Comparison of ENCODE assay signal across 9 cellular contexts in genomic region chr19:10430505-10431253, GRCh38. TPM values are rescaled to one million over a fixed set of nuclear protein-coding genes. Genes with fewer than 3 reads are reported as not detected.
DNase-seq lines count a peak whose midpoint lies in the region; ATAC-seq, FAIRE-seq and TF ChIP-seq lines count a peak whose summit lies in the region.
"Had no signal": no experiment of that assay in that cellular context is flagged by ENCODE, and none has a peak within 500 bp of the region (broad histone marks: within the 10 kb centered on the region; RNA-seq: fewer than 3 reads in every experiment).

No MANE protein-coding gene starts in this region.

- in situ Hi-C loops in GM12878 (cut with MboI): no loop called here

- CTCF ChIA-PET in GM12878 (lab: Yijun Ruan, JAX): interaction anchor here (27.3 kb wide), 1 partner anchor 20 kb away, joined by 1053 read pairs; the partner anchor contains the start of genes CDC37 and PDE4A

- peaks cover 8 to 73% (median 37%) of the 10 kb centered on the region in 4 donors for H3K4me1 Mint-ChIP-seq in CD4-positive, CD25-positive, alpha-beta regulatory T cell

- under 1% methylated on average over 55 of the region's 75 CpGs for WGBS in GM12878 (ENCODE audit: insufficient coverage, insufficient replicate concordance, low lambda C conversion rate, missing lambda C conversion rate)
- WGBS in right lobe of liver (ENCODE audit: insufficient coverage, low coverage, low lambda C conversion rate, missing lambda C conversion rate): 0% methylated on average over 1 of the region's 75 CpGs

- SMC1A ChIA-PET in GM12878 (lab: Charles Lee; ENCODE audit: uncharacterized antibody, unreplicated experiment): interaction anchor here (17.7 kb wide), 1 partner anchor 20 kb away, joined by 364 read pairs; the partner anchor contains the start of gene CDC37

- intact Hi-C loops in GM12878 (cut with micrococcal nuclease; ENCODE audit: unreplicated experiment) (no loop called here), right lobe of liver (cut with DNase I) (no loop called here), tibial artery (cut with DNase I; ENCODE audit: low total_unique reads) (no loop called here)

- H3K27me3 Mint-ChIP-seq in CD4-positive, CD25-positive, alpha-beta regulatory T cell: peaks cover 35% of the 10 kb centered on the region

- no peaks in the 10 kb centered on the region for H3K36me3 Mint-ChIP-seq in CD4-positive, CD25-positive, alpha-beta regulatory T cell

- peaks cover 60% of the 10 kb centered on the region for H3K4me1 ChIP-seq in CD4-positive, CD25-positive, alpha-beta regulatory T cell (ENCODE audit: control insufficient read depth, insufficient read depth, low read length, poor library complexity, severe bottlenecking)
- H3K4me1 ChIP-seq in GM12878 (ENCODE audit: control insufficient read depth, insufficient read depth, low read length) (peaks cover 41% of the 10 kb centered on the region), right lobe of liver (peaks cover 0 to 8% (median 0%) of the 10 kb centered on the region in 4 donors), tibial artery (peaks cover 0 to 25% (median 20%) of the 10 kb centered on the region in 4 donors)

- no peak for FAIRE-seq in GM12878 (lab: Jason Lieb, UNC)
- FAIRE-seq: islet of Langerhans had no signal

- TF ChIP-seq POLR2A in GM12878 (IDR thresholded peaks at IDR 0.05; ENCODE audit: low read depth, low read length) (0 out of 2 replicates have a peak, but pooled peaks have one; percentile 18), right lobe of liver (IDR thresholded peaks at IDR 0.05) (peak; percentile 41)

- RAD21 ChIA-PET in GM12878 (lab: Charles Lee; ENCODE audit: unreplicated experiment): interaction anchor here (1.1 to 3.7 kb wide), 2 partner anchors 22 to 26 kb away, joined by 5 to 21 read pairs; partner anchors contain the start of gene CDC37

- TF ChIP-seq RAD21 in GM12878 (IDR thresholded peaks at IDR 0.05; ENCODE audit: insufficient read depth, low read depth, low read length): no peak

- H3K4me3 Mint-ChIP-seq in CD4-positive, CD25-positive, alpha-beta regulatory T cell: peak overlapping the region; percentile 86 to 94 (median 92)

- H3K27me3 ChIP-seq in CD4-positive, CD25-positive, alpha-beta regulatory T cell (ENCODE audit: control insufficient read depth, insufficient read depth, low read length): peaks cover 4% of the 10 kb centered on the region
- H3K27me3 ChIP-seq in GM12878 (replicated peaks in 1 of 2; ENCODE audit: control insufficient read depth in 2 of 2, insufficient read depth in 2 of 2, low read length in 1 of 2): peaks cover 0 to 4% of the 10 kb centered on the region in 2 experiments; a peak in 1 of 4 replicates
- no peaks in the 10 kb centered on the region for H3K27me3 ChIP-seq in right lobe of liver
- H3K27me3 ChIP-seq in tibial artery: peaks cover 0 to 19% of the 10 kb centered on the region in 2 donors

- H3K27ac Mint-ChIP-seq in CD4-positive, CD25-positive, alpha-beta regulatory T cell: peak overlapping the region; percentile 94 to 98 (median 98)

- peak overlapping the region; percentile 50 for H3K4me3 ChIP-seq in CD4-positive, CD25-positive, alpha-beta regulatory T cell (ENCODE audit: low read depth, low read length)
- H3K4me3 ChIP-seq in GM12878 (peak overlapping the region; percentile 54), right lobe of liver (peak overlapping the region; percentile 44 to 51 (median 45)), tibial artery (peak overlapping the region; percentile 59 to 62)

- no peaks in the 10 kb centered on the region for H3K36me3 ChIP-seq in CD4-positive, CD25-positive, alpha-beta regulatory T cell (ENCODE audit: control insufficient read depth, insufficient read depth, low read length)
- no peaks in the 10 kb centered on the region for H3K36me3 ChIP-seq in GM12878 (ENCODE audit: control insufficient read depth in 2 of 2, insufficient read depth in 2 of 2, low read length in 1 of 2)
- no peaks in the 10 kb centered on the region for H3K36me3 ChIP-seq in right lobe of liver
- H3K36me3 ChIP-seq in tibial artery: no peaks in the 10 kb centered on the region

- TF ChIP-seq CTCF in GM12878 (IDR thresholded peaks at IDR 0.05 in 2 of 3, conservative IDR thresholded peaks at IDR 0.05 in 1 of 3; ENCODE audit: control insufficient read depth in 2 of 3, extremely low read depth in 1 of 3, insufficient read depth in 1 of 3, low read depth in 3 of 3, low read length in 3 of 3): no peak
- TF ChIP-seq CTCF in right lobe of liver (IDR thresholded peaks at IDR 0.05): no peak
- no peak for TF ChIP-seq CTCF in tibial artery (IDR thresholded peaks at IDR 0.05)

- H3K9ac ChIP-seq in GM12878 (ENCODE audit: control insufficient read depth, insufficient read depth, low read length): peak overlapping the region; percentile 54

- H2AFZ ChIP-seq in GM12878 (ENCODE audit: control insufficient read depth, low read depth, low read length): peak overlapping the region; percentile 42

- POLR2A ChIA-PET in GM12878 (lab: Charles Lee): interaction anchor here (0.9 to 3.3 kb wide), 5 partner anchors 15 to 25 kb away, joined by 3 to 16 read pairs (median 5); no protein-coding TSS in a partner anchor

- peaks cover 2% of the 10 kb centered on the region; the same call in 1 of the 2 replicates for H3K79me2 ChIP-seq in GM12878 (ENCODE audit: control insufficient read depth, insufficient read depth, low read length)

- H3K9me3 ChIP-seq in CD4-positive, CD25-positive, alpha-beta regulatory T cell (ENCODE audit: control insufficient read depth in 2 of 2, low read length in 2 of 2): no peaks in the 10 kb centered on the region
- H3K9me3 ChIP-seq in GM12878 (replicated peaks; ENCODE audit: control insufficient read depth, insufficient read depth, low read length) (no peaks in the 10 kb centered on the region), right lobe of liver (no peaks in the 10 kb centered on the region), tibial artery (no peaks in the 10 kb centered on the region)

- H3K27ac ChIP-seq in CD4-positive, CD25-positive, alpha-beta regulatory T cell (ENCODE audit: insufficient read depth, low read length, poor library complexity, severe bottlenecking): peak overlapping the region; percentile 83
- H3K27ac ChIP-seq in GM12878 (ENCODE audit: control insufficient read depth, insufficient read depth) (no peak overlapping the region; the same call in 1 of the 2 replicates), right lobe of liver (no peak overlapping the region), tibial artery (peak overlapping the region in 1 of 2 donors; percentile 45)

- H3K9me3 Mint-ChIP-seq in CD4-positive, CD25-positive, alpha-beta regulatory T cell: peaks cover 0 to 4% (median 2%) of the 10 kb centered on the region in 7 donors

- DNase-seq in CD4-positive, CD25-positive, alpha-beta regulatory T cell: no peak
- DNase-seq in GM12878 (ENCODE audit: low read depth, low spot score): no peak
- DNase-seq in right lobe of liver: peak in 1 of 3 donors; percentile 66
- DNase-seq in tibial artery: peak; percentile 45 to 83
- no peak for DNase-seq in NCI-H524 (lab: John Stamatoyannopoulos, UW)
- DNase-seq in kidney glomerular epithelial cell (lab: John Stamatoyannopoulos, UW): no peak

- no TSS peak for BruUV-seq in GM12878 (replicated peaks; lab: Mats Ljungman, UMichigan)

- H4K20me1 ChIP-seq in GM12878 (ENCODE audit: control insufficient read depth, insufficient read depth): no peaks in the 10 kb centered on the region

- peak overlapping the region; percentile 100 for H3K4me2 ChIP-seq in GM12878 (ENCODE audit: control insufficient read depth, insufficient read depth)

- ATAC-seq in CD4-positive, CD25-positive, alpha-beta regulatory T cell (ENCODE audit: low read depth in 2 of 2): no peak
- ATAC-seq in HG02973 (IDR thresholded peaks at IDR 0.05; ENCODE audit: unreplicated experiment): peak; percentile 34
- peak; percentile 44 for ATAC-seq in GM12878
- peak; percentile 70 to 77 (median 70) for ATAC-seq in right lobe of liver
- no peak for ATAC-seq in GM21619 (IDR thresholded peaks at IDR 0.05; ENCODE audit: unreplicated experiment)

- TF ChIP-seq EP300 in GM12878 (IDR thresholded peaks at IDR 0.05; ENCODE audit: borderline replicate concordance in 1 of 2, control insufficient read depth in 1 of 2, low read depth in 2 of 2, low read length in 2 of 2): no peak

RNA-seq across cellular contexts. Expression of gene PDE4A, which starts 10.3 kb away (rescaled TPM):
- 16.6 TPM for total RNA-seq in CD4-positive, CD25-positive, alpha-beta regulatory T cell
- 1 to 10 TPM in 3 of 4 donors, under 1 TPM in 1; 0.86 to 4.2 (median 3.5) TPM for polyA plus RNA-seq in CD4-positive, CD25-positive, alpha-beta regulatory T cell
- total RNA-seq in GM12878 (2013; cell fraction: nucleolus; rRNA removed): 7.4 and 7.7 TPM in 2 replicates
- total RNA-seq in GM12878 (2014; rRNA removed): 1.6 and 1.9 TPM in 2 replicates
- total RNA-seq in GM12878 (2014; rRNA removed; fragmentation: Illumina TruSeq; extraction: Trizol): 1.7 and 1.9 TPM in 2 replicates
- total RNA-seq in GM12878 (2021): 11.1 and 13.3 TPM in 2 replicates
- polyA plus RNA-seq in GM12878 (2011; ENCODE audit: low read depth): 6.4 TPM
- 2.7 and 4.8 TPM in 2 replicates for polyA plus RNA-seq in GM12878 (2011; rRNA removed)
- 8.4 and 9.3 TPM in 2 replicates for polyA plus RNA-seq in GM12878 (2011; cell fraction: cytosol; rRNA removed)
- 11.0 and 16.0 TPM in 2 replicates for polyA plus RNA-seq in GM12878 (2011; cell fraction: nucleus; rRNA removed)
- 14.3 and 15.7 TPM in 2 replicates for polyA plus RNA-seq in GM12878 (2012)
- 3.5 and 5.0 TPM in 2 replicates for polyA plus RNA-seq in GM12878 (2014; fragmentation: Illumina TruSeq; extraction: Trizol)
- under 1 TPM; 0.24 to 0.46 TPM for polyA plus RNA-seq in GM12878 (2014; fragmentation: Nextera tagmentation; extraction: Ambion mirVana)
- 7.1 and 7.9 TPM in 2 replicates for polyA plus RNA-seq in GM12878 (2014; rRNA removed)
- polyA plus RNA-seq in GM12878 (2016; fragmentation: Nextera tagmentation; extraction: Ambion mirVana): 1 to 10 TPM; 7.4 to 8.1 TPM
- polyA minus RNA-seq in GM12878 (2011; rRNA and poly(A)+ RNA removed): 7.7 and 10.3 TPM in 2 replicates
- 7.8 and 9.2 TPM in 2 replicates for polyA minus RNA-seq in GM12878 (2011; cell fraction: cytosol; rRNA and poly(A)+ RNA removed)
- 3.5 TPM in 2 replicates for polyA minus RNA-seq in GM12878 (2011; cell fraction: nucleus; rRNA and poly(A)+ RNA removed)
- 1 to 10 TPM; 1.2 to 5.8 (median 2.7) TPM for total RNA-seq in right lobe of liver

RNA-seq across cellular contexts. Expression of gene CDC37, which starts 27.3 kb away (rescaled TPM):
- 229 TPM for total RNA-seq in CD4-positive, CD25-positive, alpha-beta regulatory T cell
- 10 to 100 TPM; 53.4 to 69.9 (median 61.0) TPM for polyA plus RNA-seq in CD4-positive, CD25-positive, alpha-beta regulatory T cell
- total RNA-seq in GM12878 (2013; cell fraction: nucleolus; rRNA removed): 43.2 and 59.3 TPM in 2 replicates
- total RNA-seq in GM12878 (2014; rRNA removed) (179 and 197 TPM in 2 replicates), GM12878 (2014; rRNA removed; fragmentation: Illumina TruSeq; extraction: Trizol) (110 and 117 TPM in 2 replicates), GM12878 (2021) (144 and 155 TPM in 2 replicates), right lobe of liver (10 to 100 TPM; 39.6 to 74.9 (median 50.1) TPM)
- 84.0 TPM for polyA plus RNA-seq in GM12878 (2011; ENCODE audit: low read depth)
- polyA plus RNA-seq in GM12878 (2011; rRNA removed) (140 and 200 TPM in 2 replicates), GM12878 (2014; fragmentation: Illumina TruSeq; extraction: Trizol) (50.7 and 105 TPM in 2 replicates), GM12878 (2014; fragmentation: Nextera tagmentation; extraction: Ambion mirVana) (1 to 10 TPM; 4.7 to 8.8 TPM), GM12878 (2014; rRNA removed) (265 and 297 TPM in 2 replicates), GM12878 (2016; fragmentation: Nextera tagmentation; extraction: Ambion mirVana) (100 to 1,000 TPM; 255 to 262 TPM)
- polyA plus RNA-seq in GM12878 (2011; cell fraction: cytosol; rRNA removed): 211 and 322 TPM in 2 replicates
- 421 and 498 TPM in 2 replicates for polyA plus RNA-seq in GM12878 (2011; cell fraction: nucleus; rRNA removed)
- polyA plus RNA-seq in GM12878 (2012): 146 and 163 TPM in 2 replicates
- 76.0 and 82.1 TPM in 2 replicates for polyA minus RNA-seq in GM12878 (2011; rRNA and poly(A)+ RNA removed)
- polyA minus RNA-seq in GM12878 (2011; cell fraction: cytosol; rRNA and poly(A)+ RNA removed): 42.4 and 45.5 TPM in 2 replicates
- polyA minus RNA-seq in GM12878 (2011; cell fraction: nucleus; rRNA and poly(A)+ RNA removed): 22.4 and 40.0 TPM in 2 replicates

RNA-seq across cellular contexts. Expression of gene TYK2, which starts 50.3 kb away (rescaled TPM):
- 304 TPM for total RNA-seq in CD4-positive, CD25-positive, alpha-beta regulatory T cell
- polyA plus RNA-seq in CD4-positive, CD25-positive, alpha-beta regulatory T cell: 10 to 100 TPM; 50.3 to 58.3 (median 53.9) TPM
- total RNA-seq in GM12878 (2013; cell fraction: nucleolus; rRNA removed): 483 and 545 TPM in 2 replicates
- total RNA-seq in GM12878 (2014; rRNA removed) (235 and 304 TPM in 2 replicates), GM12878 (2014; rRNA removed; fragmentation: Illumina TruSeq; extraction: Trizol) (145 and 164 TPM in 2 replicates), GM12878 (2021) (267 and 297 TPM in 2 replicates), right lobe of liver (100 to 1,000 TPM in 1 of 6 experiments, 10 to 100 TPM in 5; 63.9 to 106 (median 72.9) TPM)
- polyA plus RNA-seq in GM12878 (2011; ENCODE audit: low read depth): 148 TPM
- polyA plus RNA-seq in GM12878 (2011; rRNA removed) (62.0 and 127 TPM in 2 replicates), GM12878 (2014; fragmentation: Illumina TruSeq; extraction: Trizol) (80.2 and 185 TPM in 2 replicates), GM12878 (2014; fragmentation: Nextera tagmentation; extraction: Ambion mirVana) (10 to 100 TPM; 36.4 to 66.9 TPM), GM12878 (2014; rRNA removed) (364 and 387 TPM in 2 replicates), GM12878 (2016; fragmentation: Nextera tagmentation; extraction: Ambion mirVana) (100 to 1,000 TPM; 172 to 186 TPM)
- polyA plus RNA-seq in GM12878 (2011; cell fraction: cytosol; rRNA removed): 171 and 227 TPM in 2 replicates
- 997 and 1,420 TPM in 2 replicates for polyA plus RNA-seq in GM12878 (2011; cell fraction: nucleus; rRNA removed)
- polyA plus RNA-seq in GM12878 (2012): 217 and 288 TPM in 2 replicates
- 58.7 and 148 TPM in 2 replicates for polyA minus RNA-seq in GM12878 (2011; rRNA and poly(A)+ RNA removed)
- 70.7 and 98.7 TPM in 2 replicates for polyA minus RNA-seq in GM12878 (2011; cell fraction: cytosol; rRNA and poly(A)+ RNA removed)
- polyA minus RNA-seq in GM12878 (2011; cell fraction: nucleus; rRNA and poly(A)+ RNA removed): 78.8 and 145 TPM in 2 replicates

Comparison
In these comparisons a context has a peak if more than half of its experiments do, and no peak if none do; other contexts are left out.
1. ATAC-seq: peak in HG02973 (single experiment), GM12878 (single experiment) and right lobe of liver (4 of 4); none in CD4-positive, CD25-positive, alpha-beta regulatory T cell (0 of 2) and GM21619 (single experiment).
2. DNase-seq: peak in tibial artery (2 of 2); none in CD4-positive, CD25-positive, alpha-beta regulatory T cell (0 of 3), GM12878 (single experiment), NCI-H524 (0 of 2) and kidney glomerular epithelial cell (single experiment).
3. Peak in every context shown above with its lines, with median percentiles within 50 percentile points of each other: H3K4me3 ChIP-seq.